Comparison of ENCODE assay signal across 19 cellular contexts in genomic region chr17:31788571-31788946, GRCh38.
DNase-seq lines count a peak whose midpoint lies in the region; ATAC-seq and TF ChIP-seq lines count a peak whose summit lies in the region.
"Had no signal": no experiment of that assay in that cellular context is flagged by ENCODE, and none has a peak within 500 bp of the region (broad histone marks: within the 10 kb centered on the region; RNA-seq: fewer than 3 reads in every experiment).

No MANE protein-coding gene starts in this region.

- no peak overlapping the region for H3K4me3 Mint-ChIP-seq in MCF 10A (ENCODE audit: unreplicated experiment)
- no peak overlapping the region for H3K4me3 Mint-ChIP-seq in stimulated activated memory B cell treated with anti-CD40 and anti-IgM and Interleukin-4, amounts not matched to agents 10 μg/mL and 1 μg/mL and 100 μg/mL, for 72 hours
- H3K4me3 Mint-ChIP-seq: B cell; brain; natural killer cell treated with Interleukin-12 subunit alpha and Interleukin-12 subunit beta and Interleukin-15 and Interleukin-18, amount 100 ng/mL, for 72 hours had no signal

- 78% methylated on average over 3 of the region's 3 CpGs for WGBS in hepatocyte (ENCODE audit: low lambda C conversion rate, missing lambda C conversion rate)

- CTCF ChIA-PET in MCF 10A (lab: Yijun Ruan, JAX), result interaction anchor here (0.6 to 1.0 kb wide), 5 partner anchors 34 to 54 kb away, joined by 3 to 6 read pairs (median 4); no protein-coding TSS in a partner anchor

- ATAC-seq in stimulated activated memory B cell treated with anti-CD40 and anti-IgM and Interleukin-4, amounts not matched to agents 10 μg/mL and 1 μg/mL and 100 μg/mL, for 72 hours, result no peak
- ATAC-seq in HG02938 (IDR thresholded peaks at IDR 0.05; ENCODE audit: unreplicated experiment), result no peak
- ATAC-seq in GM21786 (IDR thresholded peaks at IDR 0.05; ENCODE audit: unreplicated experiment), result no peak
- ATAC-seq: natural killer cell treated with Interleukin-12 subunit alpha and Interleukin-12 subunit beta and Interleukin-15 and Interleukin-18, amount 100 ng/mL, for 72 hours had no signal

- peak overlapping the region; percentile 86 for H3K27ac Mint-ChIP-seq in MCF 10A (ENCODE audit: low read depth, unreplicated experiment)
- H3K27ac Mint-ChIP-seq in stimulated activated memory B cell treated with anti-CD40 and anti-IgM and Interleukin-4, amounts not matched to agents 10 μg/mL and 1 μg/mL and 100 μg/mL, for 72 hours, result peak overlapping the region; percentile 15
- H3K27ac Mint-ChIP-seq: B cell; natural killer cell treated with Interleukin-12 subunit alpha and Interleukin-12 subunit beta and Interleukin-15 and Interleukin-18, amount 100 ng/mL, for 72 hours had no signal

- intact Hi-C loops in MCF 10A (cut with micrococcal nuclease), result loop anchor here (2.0 kb wide), 1 partner anchor 230 kb away; no protein-coding TSS in a partner anchor

- H3K4me2 ChIP-seq in hepatocyte, result no peak overlapping the region

- peak overlapping the region; percentile 53 for H3K27ac ChIP-seq in hepatocyte
- H3K27ac ChIP-seq: parathyroid adenoma had no signal

- POLR2A ChIA-PET in MCF 10A (lab: Yijun Ruan, JAX), result interaction anchor here (0.6 to 1.1 kb wide), 9 partner anchors 35 to 301 kb away, joined by 3 to 5 read pairs (median 3); no protein-coding TSS in a partner anchor

- TSS peak; percentile 68 for BruUV-seq in MCF 10A (replicated peaks; lab: Mats Ljungman, UMichigan)

- DNase-seq in HPDE6-E6E7 (ENCODE audit: extremely low spot score), result peak; percentile 55
- DNase-seq in MCF 10A (ENCODE audit: unreplicated experiment), result no peak
- no peak for DNase-seq in hepatocyte (ENCODE audit: low spot score)
- no peak for DNase-seq in stimulated activated CD4-positive, alpha-beta T cell treated with anti-CD3 and anti-CD28 coated beads, Interleukin-1b, Interleukin-23, amount 100 ng/mL, for 48 hours
- DNase-seq: activated CD4-positive, alpha-beta T cell treated with anti-CD3 and anti-CD28 coated beads for 48 hours; NCI-H1105 treated with DMSO at 0.1 percent for 48 hours; NCI-H524 treated with DMSO at 0.1 percent for 48 hours; small intestine; stimulated activated CD4-positive, alpha-beta T cell treated with anti-CD3 and anti-CD28 coated beads, Interleukin-4, amount 100 ng/mL, for 24 hours; stomach; T-helper 1 cell had no signal

- no peaks in the 10 kb centered on the region for H3K27me3 ChIP-seq in hepatocyte
- H3K27me3 ChIP-seq: stomach had no signal

- H4K20me1 ChIP-seq in hepatocyte (ENCODE audit: insufficient read depth, poor library complexity, severe bottlenecking), result no peaks in the 10 kb centered on the region

- no peak overlapping the region for H3K4me3 ChIP-seq in hepatocyte
- H3K4me3 ChIP-seq: coronary artery, stomach had no signal

- TF ChIP-seq CTCF in MCF 10A (IDR thresholded peaks at IDR 0.05; ENCODE audit: unreplicated experiment) (no peak), hepatocyte (IDR thresholded peaks at IDR 0.05; ENCODE audit: poor library complexity) (no peak)

- no peaks in the 10 kb centered on the region for H3K9me3 Mint-ChIP-seq in MCF 10A (ENCODE audit: unreplicated experiment)
- no peaks in the 10 kb centered on the region for H3K9me3 Mint-ChIP-seq in stimulated activated memory B cell treated with anti-CD40 and anti-IgM and Interleukin-4, amounts not matched to agents 10 μg/mL and 1 μg/mL and 100 μg/mL, for 72 hours
- H3K9me3 Mint-ChIP-seq: natural killer cell treated with Interleukin-12 subunit alpha and Interleukin-12 subunit beta and Interleukin-15 and Interleukin-18, amount 100 ng/mL, for 72 hours had no signal

- no peak overlapping the region for H2AFZ ChIP-seq in hepatocyte
- H2AFZ ChIP-seq: parathyroid adenoma had no signal

- no peaks in the 10 kb centered on the region for H3K79me2 ChIP-seq in hepatocyte
- H3K79me2 ChIP-seq: parathyroid adenoma had no signal

- no peaks in the 10 kb centered on the region for H3K9me2 ChIP-seq in hepatocyte (replicated peaks; ENCODE audit: insufficient read depth)

- H3K36me3 ChIP-seq in hepatocyte (replicated peaks; ENCODE audit: insufficient read depth, low read depth), result no peaks in the 10 kb centered on the region
- H3K36me3 ChIP-seq: stomach had no signal

- no peaks in the 10 kb centered on the region for H3K36me3 Mint-ChIP-seq in MCF 10A (ENCODE audit: insufficient read depth, unreplicated experiment)
- H3K36me3 Mint-ChIP-seq in stimulated activated memory B cell treated with anti-CD40 and anti-IgM and Interleukin-4, amounts not matched to agents 10 μg/mL and 1 μg/mL and 100 μg/mL, for 72 hours, result no peaks in the 10 kb centered on the region
- H3K36me3 Mint-ChIP-seq: brain; natural killer cell treated with Interleukin-12 subunit alpha and Interleukin-12 subunit beta and Interleukin-15 and Interleukin-18, amount 100 ng/mL, for 72 hours had no signal

- no peaks in the 10 kb centered on the region for H3K27me3 Mint-ChIP-seq in MCF 10A (ENCODE audit: insufficient read depth, unreplicated experiment)
- peaks cover 2% of the 10 kb centered on the region for H3K27me3 Mint-ChIP-seq in stimulated activated memory B cell treated with anti-CD40 and anti-IgM and Interleukin-4, amounts not matched to agents 10 μg/mL and 1 μg/mL and 100 μg/mL, for 72 hours
- H3K27me3 Mint-ChIP-seq: B cell, brain had no signal

- H3K4me1 Mint-ChIP-seq in MCF 10A (ENCODE audit: insufficient read depth, unreplicated experiment), result peaks cover 19% of the 10 kb centered on the region
- H3K4me1 Mint-ChIP-seq in stimulated activated memory B cell treated with anti-CD40 and anti-IgM and Interleukin-4, amounts not matched to agents 10 μg/mL and 1 μg/mL and 100 μg/mL, for 72 hours, result peaks cover 22% of the 10 kb centered on the region
- H3K4me1 Mint-ChIP-seq: brain had no signal

- H3K4me1 ChIP-seq in hepatocyte (ENCODE audit: insufficient read depth), result no peaks in the 10 kb centered on the region
- H3K4me1 ChIP-seq: parathyroid adenoma, stomach had no signal

- H3K9me3 ChIP-seq in hepatocyte (ENCODE audit: low read depth), result no peaks in the 10 kb centered on the region
- H3K9me3 ChIP-seq: stomach had no signal
